12 cellular contexts compared by ENCODE assay signal in the genomic region with DNA sequence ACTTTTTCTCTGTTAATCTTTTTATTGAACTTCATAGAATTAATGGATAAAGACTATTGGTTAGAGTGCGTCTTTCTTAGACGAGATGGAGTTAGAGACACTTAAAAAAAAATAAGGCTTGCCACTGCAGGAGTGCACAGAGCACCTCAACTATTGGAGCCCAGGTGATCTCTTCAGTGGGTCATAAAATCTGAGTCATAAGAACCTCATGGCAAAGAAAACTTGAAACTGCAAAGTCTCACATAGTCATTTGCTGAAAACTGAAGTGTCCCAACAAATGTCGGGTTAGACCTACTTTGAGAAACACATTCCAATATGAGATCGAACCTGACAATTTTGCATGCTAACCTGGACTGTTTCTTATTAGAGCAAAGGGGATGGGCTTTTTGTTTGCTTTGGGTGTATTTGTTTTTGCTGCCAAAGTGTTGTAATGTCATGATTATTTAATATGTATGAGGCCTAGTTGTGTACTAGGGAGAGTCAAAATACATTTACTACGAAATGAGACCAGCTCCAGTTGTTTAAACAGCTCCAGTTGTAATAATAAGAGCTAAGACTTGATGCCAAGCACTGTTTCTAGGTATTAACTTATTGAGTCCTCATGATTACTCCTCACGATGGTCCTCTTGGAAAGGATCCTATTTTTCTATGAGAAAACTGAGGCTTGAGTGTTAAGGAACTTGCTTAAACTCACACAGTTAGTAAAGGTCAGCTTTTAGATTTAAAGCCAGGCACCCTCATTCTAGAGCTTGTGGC.
DNase-seq lines count a peak whose midpoint lies in the region; ATAC-seq and TF ChIP-seq lines count a peak whose summit lies in the region.
"Had no signal": no experiment of that assay in that cellular context is flagged by ENCODE, and none has a peak within 500 bp of the region (broad histone marks: within the 10 kb centered on the region; RNA-seq: fewer than 3 reads in every experiment).

No MANE protein-coding gene starts in this region.

- peak overlapping the region; percentile 71 for H3K27ac ChIP-seq in PC-3 (ENCODE audit: low read length)
- H3K27ac ChIP-seq in gastrocnemius medialis: peak overlapping the region; percentile 51 to 70 (median 68)

- intact Hi-C loops in PC-3 (cut with micrococcal nuclease): loop anchor here (2.0 to 10.0 kb wide), 3 partner anchors 13 to 200 kb away; a partner anchor contains a TSS
- intact Hi-C loops in gastrocnemius medialis (cut with DNase I; ENCODE audit: low total_unique reads): loop anchor here (5.0 kb wide), 1 partner anchor 65 kb away; a partner anchor contains a TSS

- peaks cover 5% of the 10 kb centered on the region for H3K9me3 Mint-ChIP-seq in glutamatergic neuron (ENCODE audit: unreplicated experiment)
- H3K9me3 Mint-ChIP-seq: stimulated activated naive CD8-positive, alpha-beta T cell treated with anti-CD3 and anti-CD28 coated beads, Interleukin-15, Interleukin-2, amounts not matched to agents 100 ng/mL and 50 ng/mL, for 24 hours had no signal

- H2AFZ ChIP-seq in PC-3 (ENCODE audit: low read length): peak overlapping the region; percentile 22

- POLR2A ChIA-PET in PC-3 (lab: Charles Lee; ENCODE audit: unreplicated experiment): no interaction called here

- H3K4me1 Mint-ChIP-seq in glutamatergic neuron (ENCODE audit: low read depth, unreplicated experiment): peaks cover 27% of the 10 kb centered on the region

- H3K4me2 ChIP-seq in PC-3 (ENCODE audit: low read length): peak overlapping the region; percentile 81

- in situ Hi-C loops in gastrocnemius medialis (cut with MboI; ENCODE audit: low sequenced_read_pairs in 4 of 4): no loop called here

- no peaks in the 10 kb centered on the region for H4K20me1 ChIP-seq in PC-3 (ENCODE audit: low read length)

- H3K4me3 ChIP-seq in PC-3 (ENCODE audit: low read length): peak overlapping the region; percentile 40; the same call in 1 of the 2 replicates
- no peak overlapping the region for H3K4me3 ChIP-seq in gastrocnemius medialis
- H3K4me3 ChIP-seq: breast epithelium had no signal

- TF ChIP-seq POLR2A in gastrocnemius medialis (IDR thresholded peaks at IDR 0.05): no peak

- no peak for TF ChIP-seq CTCF in PC-3 (conservative IDR thresholded peaks at IDR 0.05; ENCODE audit: low read depth, low read length)
- no peak for TF ChIP-seq CTCF in glutamatergic neuron (IDR thresholded peaks at IDR 0.05; ENCODE audit: partially characterized antibody, unreplicated experiment)
- no peak for TF ChIP-seq CTCF in gastrocnemius medialis (IDR thresholded peaks at IDR 0.05 in 4 of 5, conservative IDR thresholded peaks at IDR 0.05 in 1 of 5)

- no peaks in the 10 kb centered on the region for H3K9me2 ChIP-seq in PC-3 (replicated peaks; ENCODE audit: low read length)

- ATAC-seq in PC-3 (peak; percentile 55), gastrocnemius medialis (no peak)

- H3K9me3 ChIP-seq in PC-3 (ENCODE audit: low read length): no peaks in the 10 kb centered on the region
- no peaks in the 10 kb centered on the region for H3K9me3 ChIP-seq in gastrocnemius medialis
- H3K9me3 ChIP-seq: breast epithelium had no signal

- H3K9ac ChIP-seq in PC-3 (ENCODE audit: low read length): peak overlapping the region; percentile 23; the same call in 1 of the 2 replicates

- no peaks in the 10 kb centered on the region for H3K27me3 ChIP-seq in PC-3 (ENCODE audit: low read length)
- no peaks in the 10 kb centered on the region for H3K27me3 ChIP-seq in gastrocnemius medialis
- H3K27me3 ChIP-seq: breast epithelium had no signal

- CTCF ChIA-PET in PC-3 (lab: Charles Lee): no interaction called here

- BruUV-seq in PC-3 (replicated peaks; lab: Mats Ljungman, UMichigan): no TSS peak

- H3K4me1 ChIP-seq in PC-3 (ENCODE audit: insufficient read depth, low read length): peaks cover 27% of the 10 kb centered on the region
- H3K4me1 ChIP-seq in gastrocnemius medialis: peaks cover 19 to 22% of the 10 kb centered on the region in 2 donors

- no peaks in the 10 kb centered on the region for H3F3A ChIP-seq in PC-3 (ENCODE audit: low read length, unreplicated experiment)

- peak overlapping the region; percentile 100 for H3K27ac Mint-ChIP-seq in glutamatergic neuron (ENCODE audit: unreplicated experiment)
- H3K27ac Mint-ChIP-seq: stimulated activated naive CD8-positive, alpha-beta T cell treated with anti-CD3 and anti-CD28 coated beads, Interleukin-15, Interleukin-2, amounts not matched to agents 100 ng/mL and 50 ng/mL, for 24 hours had no signal

- DNase-seq in DMS53 (lab: John Stamatoyannopoulos, UW) (peak; percentile 37), DMS53 treated with DMSO at 0.1 percent for 48 hours (lab: John Stamatoyannopoulos, UW; ENCODE audit: unreplicated experiment) (no peak), PC-3 (peak; percentile 65), glutamatergic neuron (no peak), gastrocnemius medialis (no peak), AG08396 (ENCODE audit: low spot score) (no peak), NCI-H345 treated with DMSO at 0.1 percent for 48 hours (lab: John Stamatoyannopoulos, UW; ENCODE audit: unreplicated experiment) (no peak)
- no peak for DNase-seq in activated CD4-positive, alpha-beta T cell treated with anti-CD3 and anti-CD28 coated beads, Interleukin-2, amount 50 U/mL, for 4 hours
- DNase-seq: activated T-cell treated with anti-CD3 and anti-CD28 coated beads, Interleukin-2, amount 50 U/mL, for 48 hours; stimulated activated CD4-positive, alpha-beta T cell treated with anti-CD3 and anti-CD28 coated beads, Interleukin-1b, Interleukin-23, amount 100 ng/mL, for 48 hours had no signal

- peak overlapping the region; percentile 88 for H3K4me3 Mint-ChIP-seq in glutamatergic neuron (ENCODE audit: unreplicated experiment)
- H3K4me3 Mint-ChIP-seq: stimulated activated naive CD8-positive, alpha-beta T cell treated with anti-CD3 and anti-CD28 coated beads, Interleukin-15, Interleukin-2, amounts not matched to agents 100 ng/mL and 50 ng/mL, for 24 hours had no signal

- H3K79me2 ChIP-seq in PC-3 (ENCODE audit: low read length): no peaks in the 10 kb centered on the region

- H3K36me3 ChIP-seq in PC-3 (ENCODE audit: low read depth, low read length) (no peaks in the 10 kb centered on the region), gastrocnemius medialis (no peaks in the 10 kb centered on the region)
- H3K36me3 ChIP-seq: breast epithelium had no signal

- H3K27me3 Mint-ChIP-seq in glutamatergic neuron (ENCODE audit: unreplicated experiment): no peaks in the 10 kb centered on the region

- H3K36me3 Mint-ChIP-seq in glutamatergic neuron (ENCODE audit: unreplicated experiment): no peaks in the 10 kb centered on the region

Comparison
In these comparisons a context has a peak if more than half of its experiments do, and no peak if none do; other contexts are left out.
1. DNase-seq: peak in DMS53 (single experiment) and PC-3 (single experiment); none in DMS53 treated with DMSO at 0.1 percent for 48 hours (single experiment), glutamatergic neuron (single experiment), gastrocnemius medialis (0 of 2), AG08396 (single experiment), activated CD4-positive, alpha-beta T cell treated with anti-CD3 and anti-CD28 coated beads, Interleukin-2, amount 50 U/mL, for 4 hours (0 of 2) and NCI-H345 treated with DMSO at 0.1 percent for 48 hours (single experiment).